In genomic region chr6:44932651-44933091, GRCh38 we compare ENCODE assay signal across 16 cellular contexts.
DNase-seq lines count a peak whose midpoint lies in the region; ATAC-seq, FAIRE-seq and TF ChIP-seq lines count a peak whose summit lies in the region.
"Had no signal": no experiment of that assay in that cellular context is flagged by ENCODE, and none has a peak within 500 bp of the region (broad histone marks: within the 10 kb centered on the region; RNA-seq: fewer than 3 reads in every experiment).

No MANE protein-coding gene starts in this region.

- no peaks in the 10 kb centered on the region for H3K27me3 Mint-ChIP-seq in stimulated activated naive CD8-positive, alpha-beta T cell treated with anti-CD3 and anti-CD28 coated beads, Interleukin-15, amount 100 ng/mL, for 72 hours
- H3K27me3 Mint-ChIP-seq: type B pancreatic cell had no signal

- TF ChIP-seq CTCF in breast epithelium (IDR thresholded peaks at IDR 0.05), result no peak

- no peak overlapping the region for H3K27ac ChIP-seq in breast epithelium
- H3K27ac ChIP-seq: left lung had no signal

- peak; percentile 82 for ATAC-seq in stimulated activated naive CD8-positive, alpha-beta T cell treated with anti-CD3 and anti-CD28 coated beads, Interleukin-15, amount 100 ng/mL, for 72 hours
- ATAC-seq: left lung, right cardiac atrium had no signal

- H3K4me3 ChIP-seq in H7 (ENCODE audit: insufficient read depth, low read depth, low read length) (no peak overlapping the region), breast epithelium (no peak overlapping the region)
- H3K4me3 ChIP-seq: left lung had no signal

- no peaks in the 10 kb centered on the region for H3K4me1 ChIP-seq in breast epithelium
- H3K4me1 ChIP-seq: left lung had no signal

- no peaks in the 10 kb centered on the region for H3K9me3 ChIP-seq in breast epithelium
- H3K9me3 ChIP-seq: left lung had no signal

- DNase-seq in activated T-cell treated with anti-CD3 and anti-CD28 coated beads for 1 hour (ENCODE audit: low read depth), result peak; percentile 20
- DNase-seq in activated T-cell treated with anti-CD3 and anti-CD28 coated beads for 4 hours, result no peak
- DNase-seq in activated CD8-positive, alpha-beta memory T cell treated with anti-CD3 and anti-CD28 coated beads, Interleukin-2, amount 50 U/mL, for 1 hour (ENCODE audit: extremely low read depth), result peak; percentile 55
- DNase-seq in effector CD4-positive, alpha-beta T cell, result peak; percentile 39
- DNase-seq in stimulated activated naive CD8-positive, alpha-beta T cell treated with anti-CD3 and anti-CD28 coated beads, Interleukin-15, amount 100 ng/mL, for 72 hours, result peak; percentile 28 to 48
- DNase-seq in RCC 7860 (ENCODE audit: low spot score), result no peak
- DNase-seq in H7, result no peak
- DNase-seq in breast epithelium (ENCODE audit: low spot score in 2 of 2), result no peak
- DNase-seq: DMS153, erythroblast, hippocampal formation, left lung, NCI-H2029 treated with DMSO at 0.1 percent for 48 hours, right cardiac atrium had no signal

- FAIRE-seq in RCC 7860 (lab: Jason Lieb, UNC), result no peak

- H3K36me3 ChIP-seq in H7 (replicated peaks; ENCODE audit: control insufficient read depth, insufficient read depth, low read length), result no peaks in the 10 kb centered on the region
- H3K36me3 ChIP-seq in breast epithelium, result no peaks in the 10 kb centered on the region
- H3K36me3 ChIP-seq: left lung had no signal

- intact Hi-C loops in breast epithelium (cut with DNase I; ENCODE audit: low total_unique reads), result no loop called here

- peaks cover 60% of the 10 kb centered on the region for H3K4me1 Mint-ChIP-seq in stimulated activated naive CD8-positive, alpha-beta T cell treated with anti-CD3 and anti-CD28 coated beads, Interleukin-15, amount 100 ng/mL, for 72 hours
- H3K4me1 Mint-ChIP-seq: neural crest cell had no signal

- no peaks in the 10 kb centered on the region for H3K9me3 Mint-ChIP-seq in stimulated activated naive CD8-positive, alpha-beta T cell treated with anti-CD3 and anti-CD28 coated beads, Interleukin-15, amount 100 ng/mL, for 72 hours
- H3K9me3 Mint-ChIP-seq: neural crest cell, type B pancreatic cell had no signal

- H3K27me3 ChIP-seq in H7 (ENCODE audit: control insufficient read depth, insufficient read depth, low read length) (no peaks in the 10 kb centered on the region), breast epithelium (no peaks in the 10 kb centered on the region)
- H3K27me3 ChIP-seq: left lung had no signal

- peak overlapping the region; percentile 90 to 97 for H3K27ac Mint-ChIP-seq in stimulated activated naive CD8-positive, alpha-beta T cell treated with anti-CD3 and anti-CD28 coated beads, Interleukin-15, amount 100 ng/mL, for 72 hours
- H3K27ac Mint-ChIP-seq: type B pancreatic cell had no signal

- no peak for TF ChIP-seq POLR2A in breast epithelium (IDR thresholded peaks at IDR 0.05)

- H3K4me3 Mint-ChIP-seq in stimulated activated naive CD8-positive, alpha-beta T cell treated with anti-CD3 and anti-CD28 coated beads, Interleukin-15, amount 100 ng/mL, for 72 hours, result peak overlapping the region; percentile 80 to 83
- H3K4me3 Mint-ChIP-seq: neural crest cell, type B pancreatic cell had no signal

Comparison
In these comparisons a context has a peak if more than half of its experiments do, and no peak if none do; other contexts are left out.
1. DNase-seq: peak in activated T-cell treated with anti-CD3 and anti-CD28 coated beads for 1 hour (single experiment), activated CD8-positive, alpha-beta memory T cell treated with anti-CD3 and anti-CD28 coated beads, Interleukin-2, amount 50 U/mL, for 1 hour (single experiment), effector CD4-positive, alpha-beta T cell (single experiment) and stimulated activated naive CD8-positive, alpha-beta T cell treated with anti-CD3 and anti-CD28 coated beads, Interleukin-15, amount 100 ng/mL, for 72 hours (2 of 2); none in activated T-cell treated with anti-CD3 and anti-CD28 coated beads for 4 hours (single experiment), RCC 7860 (single experiment), H7 (single experiment) and breast epithelium (0 of 2).